8 cellular contexts compared by ENCODE assay signal in genomic region chr17:78789663-78790181, GRCh38. TPM values are rescaled to one million over a fixed set of nuclear protein-coding genes. Genes with fewer than 3 reads are reported as not detected.
DNase-seq lines count a peak whose midpoint lies in the region; ATAC-seq and TF ChIP-seq lines count a peak whose summit lies in the region.

No MANE protein-coding gene starts in this region.

- H3K27me3 Mint-ChIP-seq in nephron progenitor cell (ENCODE audit: low read depth, poor library complexity) = no peaks in the 10 kb centered on the region

- peaks cover 42% of the 10 kb centered on the region for H3K4me1 ChIP-seq in effector memory CD4-positive, alpha-beta T cell (ENCODE audit: control insufficient read depth, insufficient read depth, low read length, poor library complexity, severe bottlenecking)

- H3K36me3 ChIP-seq in effector memory CD4-positive, alpha-beta T cell (ENCODE audit: control insufficient read depth, insufficient read depth, low read length) = peaks cover 11% of the 10 kb centered on the region

- no peak overlapping the region for H3K4me3 Mint-ChIP-seq in nephron progenitor cell

- TF ChIP-seq CTCF in nephron progenitor cell (IDR thresholded peaks at IDR 0.05) = no peak

- peak overlapping the region; percentile 85 for H3K27ac Mint-ChIP-seq in nephron progenitor cell

- no peak for ATAC-seq in HG02884 (IDR thresholded peaks at IDR 0.05; ENCODE audit: unreplicated experiment)

- DNase-seq in GM04504 (ENCODE audit: low read depth) (peak; percentile 34), T-helper 22 cell (ENCODE audit: low read depth) (peak; percentile 21), nephron progenitor cell (no peak), occipital lobe (lab: John Stamatoyannopoulos, UW) (no peak), NCI-H187 (lab: John Stamatoyannopoulos, UW) (no peak)
- DNase-seq in effector memory CD4-positive, alpha-beta T cell = peak in 1 of 3 donors; percentile 44
- no peak for DNase-seq in activated CD8-positive, alpha-beta memory T cell treated with anti-CD3 and anti-CD28 coated beads, Interleukin-2, amount 50 U/mL, for 4 hours

- no peak overlapping the region for H3K4me3 ChIP-seq in effector memory CD4-positive, alpha-beta T cell (ENCODE audit: insufficient read depth, low read depth, low read length, poor library complexity, severe bottlenecking)

- H3K27me3 ChIP-seq in effector memory CD4-positive, alpha-beta T cell (replicated peaks; ENCODE audit: control insufficient read depth, insufficient read depth, low read length, poor library complexity, severe bottlenecking) = no peaks in the 10 kb centered on the region

- H3K9me3 ChIP-seq in effector memory CD4-positive, alpha-beta T cell (ENCODE audit: control insufficient read depth, low read length) = no peaks in the 10 kb centered on the region

- H3K4me1 Mint-ChIP-seq in nephron progenitor cell = peaks cover 23% of the 10 kb centered on the region

- H3K27ac ChIP-seq in effector memory CD4-positive, alpha-beta T cell (ENCODE audit: insufficient read depth, low read length, poor library complexity, severe bottlenecking) = peak overlapping the region; percentile 55

- peaks cover 25% of the 10 kb centered on the region for H3K36me3 Mint-ChIP-seq in nephron progenitor cell (ENCODE audit: low read depth)

- H3K9me3 Mint-ChIP-seq in nephron progenitor cell = no peaks in the 10 kb centered on the region

RNA-seq across cellular contexts. Expression of gene CYTH1, which starts 7.6 kb away (rescaled TPM):
- total RNA-seq in occipital lobe = 82.2 TPM

RNA-seq across cellular contexts. Expression of gene USP36, which starts 50.9 kb away (rescaled TPM):
- total RNA-seq in occipital lobe = 21.4 TPM

Comparison
In these comparisons a context has a peak if more than half of its experiments do, and no peak if none do; other contexts are left out.
1. DNase-seq: peak in GM04504 (single experiment) and T-helper 22 cell (single experiment); none in nephron progenitor cell (single experiment), occipital lobe (single experiment), NCI-H187 (0 of 2) and activated CD8-positive, alpha-beta memory T cell treated with anti-CD3 and anti-CD28 coated beads, Interleukin-2, amount 50 U/mL, for 4 hours (single experiment).